9 cellular contexts compared by ENCODE assay signal in the genomic region with DNA sequence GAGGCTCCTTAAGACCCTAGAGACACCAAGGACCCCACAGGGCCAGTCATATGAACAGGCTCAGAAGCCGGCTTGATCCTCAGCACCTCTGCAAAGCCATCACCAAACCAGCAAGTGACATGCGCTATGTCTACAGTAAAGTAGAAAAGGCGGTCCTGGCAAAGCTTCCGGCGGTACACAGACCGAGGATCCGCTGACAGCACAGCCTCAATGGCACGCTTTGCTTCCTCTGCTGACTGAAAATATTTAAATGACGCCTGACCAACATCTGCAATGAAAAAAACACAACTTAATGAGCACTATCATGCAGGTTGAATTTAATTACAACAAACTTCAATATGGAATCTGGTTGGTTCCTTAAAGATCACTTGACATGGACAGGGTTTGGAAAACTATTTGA. TPM values are rescaled to one million over a fixed set of nuclear protein-coding genes. Genes with fewer than 3 reads are reported as not detected.
A peak's percentile ranks its signal among the peaks of the same experiment; 100 is the strongest.
DNase-seq lines count a peak whose midpoint lies in the region; ATAC-seq lines count a peak whose summit lies in the region.
"Had no signal": no experiment of that assay in that cellular context is flagged by ENCODE, and none has a peak within 500 bp of the region (broad histone marks: within the 10 kb centered on the region; RNA-seq: fewer than 3 reads in every experiment).

No MANE protein-coding gene starts in this region.

- peaks cover 5% of the 10 kb centered on the region for H3K4me1 ChIP-seq in right cardiac atrium (ENCODE audit: control insufficient read depth, insufficient read depth, low read length)

- DNase-seq in T-helper 1 cell (peak in 4 of 5 donors; percentile 32 to 83 (median 49)), right cardiac atrium (no peak), NCI-H2227 treated with DMSO at 0.1 percent for 48 hours (lab: John Stamatoyannopoulos, UW) (no peak)
- DNase-seq in activated CD8-positive, alpha-beta memory T cell treated with anti-CD3 and anti-CD28 coated beads, Interleukin-2, amount 50 U/mL, for 48 hours, result peak; percentile 66
- peak; percentile 70 for DNase-seq in central memory CD4-positive, alpha-beta T cell
- no peak for DNase-seq in stimulated activated effector memory CD8-positive, alpha-beta T cell treated with anti-CD3 and anti-CD28 coated beads, Interleukin-12 subunit alpha, Interleukin-12 subunit beta, amount 100 ng/mL, for 72 hours (ENCODE audit: low spot score in 2 of 2)

- H3K27ac ChIP-seq in right cardiac atrium (ENCODE audit: low read length), result no peak overlapping the region
- H3K27ac ChIP-seq: tibial nerve had no signal

- H3K4me3 ChIP-seq in right cardiac atrium (ENCODE audit: low read length), result no peak overlapping the region
- H3K4me3 ChIP-seq: tibial nerve had no signal

- ATAC-seq in stimulated activated effector memory CD8-positive, alpha-beta T cell treated with anti-CD3 and anti-CD28 coated beads, Interleukin-12 subunit alpha, Interleukin-12 subunit beta, amount 100 ng/mL, for 72 hours, result peak; percentile 76
- ATAC-seq in right cardiac atrium, result no peak
- ATAC-seq in HG02884 (IDR thresholded peaks at IDR 0.05; ENCODE audit: unreplicated experiment), result no peak
- no peak for ATAC-seq in HG03442 (IDR thresholded peaks at IDR 0.05; ENCODE audit: unreplicated experiment)

- 96% methylated on average over 9 of the region's 9 CpGs for WGBS in right cardiac atrium

- peaks cover 50% of the 10 kb centered on the region for H3K36me3 Mint-ChIP-seq in stimulated activated effector memory CD8-positive, alpha-beta T cell treated with anti-CD3 and anti-CD28 coated beads, Interleukin-12 subunit alpha, Interleukin-12 subunit beta, amount 100 ng/mL, for 72 hours

- intact Hi-C loops in right cardiac atrium (cut with DNase I), result loop anchor here in 2 of 4 donors (5.0 kb wide), 1 partner anchor 192 kb away; no protein-coding TSS in a partner anchor

- H3K9me3 Mint-ChIP-seq in stimulated activated effector memory CD8-positive, alpha-beta T cell treated with anti-CD3 and anti-CD28 coated beads, Interleukin-12 subunit alpha, Interleukin-12 subunit beta, amount 100 ng/mL, for 72 hours, result no peaks in the 10 kb centered on the region

- peak overlapping the region; percentile 90 for H3K27ac Mint-ChIP-seq in stimulated activated effector memory CD8-positive, alpha-beta T cell treated with anti-CD3 and anti-CD28 coated beads, Interleukin-12 subunit alpha, Interleukin-12 subunit beta, amount 100 ng/mL, for 72 hours

- no peaks in the 10 kb centered on the region for H3K9me3 ChIP-seq in right cardiac atrium (ENCODE audit: control insufficient read depth, low read length)
- H3K9me3 ChIP-seq: tibial nerve had no signal

- H3K4me1 Mint-ChIP-seq in stimulated activated effector memory CD8-positive, alpha-beta T cell treated with anti-CD3 and anti-CD28 coated beads, Interleukin-12 subunit alpha, Interleukin-12 subunit beta, amount 100 ng/mL, for 72 hours, result peaks cover 55% of the 10 kb centered on the region

- H3K4me3 Mint-ChIP-seq in stimulated activated effector memory CD8-positive, alpha-beta T cell treated with anti-CD3 and anti-CD28 coated beads, Interleukin-12 subunit alpha, Interleukin-12 subunit beta, amount 100 ng/mL, for 72 hours, result peak overlapping the region; percentile 71

- no peaks in the 10 kb centered on the region for H3K27me3 ChIP-seq in right cardiac atrium (ENCODE audit: control insufficient read depth, insufficient read depth)
- H3K27me3 ChIP-seq: tibial nerve had no signal

RNA-seq across cellular contexts. Expression of a gene that starts 17.6 kb away (rescaled TPM):
- total RNA-seq in right cardiac atrium, result 1 to 10 TPM; 7.7 to 9.5 (median 8.3) TPM
- 5.3 TPM for polyA plus RNA-seq in right cardiac atrium

RNA-seq across cellular contexts. Expression of a gene that starts 33.2 kb away (rescaled TPM):
- total RNA-seq in right cardiac atrium, result not detected
- not detected for polyA plus RNA-seq in right cardiac atrium
- total RNA-seq: tibial nerve had no signal

RNA-seq across cellular contexts. Expression of a gene that starts 51.7 kb away (rescaled TPM):
- total RNA-seq in right cardiac atrium, result not detected
- polyA plus RNA-seq in right cardiac atrium, result not detected
- total RNA-seq: tibial nerve had no signal

Comparison
In these comparisons a context has a peak if more than half of its experiments do, and no peak if none do; other contexts are left out.
1. DNase-seq: peak in T-helper 1 cell (4 of 5), activated CD8-positive, alpha-beta memory T cell treated with anti-CD3 and anti-CD28 coated beads, Interleukin-2, amount 50 U/mL, for 48 hours (single experiment) and central memory CD4-positive, alpha-beta T cell (single experiment); none in stimulated activated effector memory CD8-positive, alpha-beta T cell treated with anti-CD3 and anti-CD28 coated beads, Interleukin-12 subunit alpha, Interleukin-12 subunit beta, amount 100 ng/mL, for 72 hours (0 of 2), right cardiac atrium (0 of 3) and NCI-H2227 treated with DMSO at 0.1 percent for 48 hours (single experiment).